Comparison of ENCODE assay signal across 19 cellular contexts in the genomic region with DNA sequence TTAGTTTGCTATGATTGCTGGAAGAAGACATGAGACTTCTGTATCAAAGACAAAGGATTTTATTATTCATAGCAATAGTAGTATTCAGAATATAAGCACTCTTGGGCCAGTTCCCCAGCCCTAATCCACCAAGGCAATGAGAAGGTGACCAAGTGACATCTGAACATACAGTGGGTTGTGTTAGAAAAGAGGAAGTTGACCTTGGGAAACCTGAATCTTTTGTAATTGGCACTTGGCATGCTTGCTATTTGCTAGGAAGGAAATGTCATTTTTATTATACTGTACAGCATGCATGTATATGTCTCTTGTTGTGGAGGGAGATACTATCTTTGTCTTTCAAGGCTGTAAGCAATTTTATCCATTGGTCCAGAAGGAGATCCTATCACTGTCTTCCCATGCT.
"Had no signal": no experiment of that assay in that cellular context is flagged by ENCODE, and none has a peak within 500 bp of the region (broad histone marks: within the 10 kb centered on the region; RNA-seq: fewer than 3 reads in every experiment).

No MANE protein-coding gene starts in this region.

- H3K9ac ChIP-seq: parathyroid adenoma had no signal

- H3K79me2 ChIP-seq: parathyroid adenoma had no signal

- H3K27ac ChIP-seq: ascending aorta, esophagus muscularis mucosa, parathyroid adenoma, suprapubic skin, upper lobe of left lung had no signal

- H3K27ac Mint-ChIP-seq: activated CD8-positive, alpha-beta T cell treated with anti-CD3 and anti-CD28 coated beads, Interleukin-2, amount 10 ng/mL, durations not matched to agents 7 days and 5 days; immature natural killer cell; WTC11 had no signal

- H3K4me1 ChIP-seq: parathyroid adenoma had no signal

- H3K36me3 Mint-ChIP-seq: immature natural killer cell, WTC11 had no signal

- H3K9me3 Mint-ChIP-seq: WTC11 had no signal

- H3K9me3 ChIP-seq: ascending aorta, esophagus muscularis mucosa, suprapubic skin, upper lobe of left lung had no signal

- H3K4me3 ChIP-seq: ascending aorta, esophagus muscularis mucosa, lung, suprapubic skin, upper lobe of left lung had no signal

- H3K4me1 Mint-ChIP-seq: immature natural killer cell had no signal

- FAIRE-seq: bronchial epithelial cell, endometrium had no signal

- H3K27me3 ChIP-seq: ascending aorta, esophagus muscularis mucosa, suprapubic skin, upper lobe of left lung had no signal

- ATAC-seq: activated CD8-positive, alpha-beta T cell treated with anti-CD3 and anti-CD28 coated beads, Interleukin-2, amount 10 ng/mL, durations not matched to agents 7 days and 5 days; left cardiac atrium; stimulated activated naive CD8-positive, alpha-beta T cell treated with anti-CD3 and anti-CD28 coated beads, Interleukin-15, Interleukin-2, amounts not matched to agents 100 U/mL and 50 U/mL, for 24 hours; WTC11 had no signal

- H3K36me3 ChIP-seq: ascending aorta, esophagus muscularis mucosa, suprapubic skin, upper lobe of left lung had no signal

- H2AFZ ChIP-seq: parathyroid adenoma had no signal

- H3K4me3 Mint-ChIP-seq: activated CD8-positive, alpha-beta T cell treated with anti-CD3 and anti-CD28 coated beads, Interleukin-2, amount 10 ng/mL, durations not matched to agents 7 days and 5 days; immature natural killer cell; WTC11 had no signal

- DNase-seq: activated CD4-positive, alpha-beta T cell treated with anti-CD3 and anti-CD28 coated beads for 48 hours; activated CD8-positive, alpha-beta memory T cell treated with anti-CD3 and anti-CD28 coated beads, Interleukin-2, amount 50 U/mL, for 48 hours; activated CD8-positive, alpha-beta T cell treated with anti-CD3 and anti-CD28 coated beads, Interleukin-2, amount 10 ng/mL, durations not matched to agents 7 days and 5 days; activated naive CD4-positive, alpha-beta T cell; glutamatergic neuron; immature natural killer cell; left cardiac atrium; midbrain; stimulated activated CD4-positive, alpha-beta T cell treated with anti-CD3 and anti-CD28 coated beads, Interleukin-2, amount 100 ng/mL, for 48 hours; stimulated activated naive CD8-positive, alpha-beta T cell treated with anti-CD3 and anti-CD28 coated beads, Interleukin-15, Interleukin-2, amounts not matched to agents 100 U/mL and 50 U/mL, for 24 hours; upper lobe of left lung had no signal
